ENCODE assay signal across 32 cellular contexts in genomic region chr20:54658525-54658924, GRCh38.
"Had no signal": no experiment of that assay in that cellular context is flagged by ENCODE, and none has a peak within 500 bp of the region (broad histone marks: within the 10 kb centered on the region; RNA-seq: fewer than 3 reads in every experiment).

No MANE protein-coding gene starts in this region.

- FAIRE-seq: astrocyte, bronchial epithelial cell had no signal

- H3K9me3 ChIP-seq: adrenal gland, ascending aorta, body of pancreas, breast epithelium had no signal

- H3K4me3 ChIP-seq: adrenal gland, ascending aorta, body of pancreas, breast epithelium, cardiac muscle cell had no signal

- DNase-seq: activated effector memory CD4-positive, alpha-beta T cell treated with anti-CD3 and anti-CD28 coated beads, Interleukin-2, amount 50 U/mL, for 16 hours; activated effector memory CD4-positive, alpha-beta T cell treated with Interleukin-2 at 50 U/mL for 16 hours; activated gamma-delta T cell; activated gamma-delta T cell treated with Interleukin-2 at 50 U/mL for 16 hours; activated naive CD4-positive, alpha-beta T cell; activated naive CD4-positive, alpha-beta T cell treated with anti-CD3 and anti-CD28 coated beads for 36 hours; activated naive CD4-positive, alpha-beta T cell treated with anti-CD3 and anti-CD28 coated beads, Interleukin-2, amount 10 ng/mL, durations not matched to agents 7 days and 5 days; activated naive CD4-positive, alpha-beta T cell treated with anti-CD3 and anti-CD28 coated beads, Interleukin-2, amount 50 U/mL, for 16 hours; activated naive CD4-positive, alpha-beta T cell treated with Interleukin-2 at 50 U/mL for 16 hours; activated naive CD8-positive, alpha-beta T cell treated with anti-CD3 and anti-CD28 coated beads for 36 hours; activated naive CD8-positive, alpha-beta T cell treated with anti-CD3 and anti-CD28 coated beads, Interleukin-2, amount 10 ng/mL, durations not matched to agents 7 days and 5 days; activated naive CD8-positive, alpha-beta T cell treated with anti-CD3 and anti-CD28 coated beads, Interleukin-2, amount 50 U/mL, for 24 hours; activated T-cell treated with anti-CD3 and anti-CD28 coated beads, Interleukin-2, amount 50 U/mL, for 1 hour; activated T-cell treated with anti-CD3 and anti-CD28 coated beads, Interleukin-2, amount 50 U/mL, for 24 hours; activated T-cell treated with anti-CD3 and anti-CD28 coated beads, Interleukin-2, amount 50 U/mL, for 4 hours; activated T-cell treated with anti-CD3 and anti-CD28 coated beads, Interleukin-2, amount 50 U/mL, for 48 hours; activated T-cell treated with anti-CD3 and anti-CD28 coated beads, Interleukin-2, amount 50 U/mL, for 72 hours; adrenal gland; amniotic stem cell; amygdala; anterior cingulate cortex; aorta; body of pancreas; brain microvascular endothelial cell; caudate nucleus; central memory CD4-positive, alpha-beta T cell; cerebellar nuclear complex had no signal

- H3K27ac ChIP-seq: adrenal gland, ascending aorta, body of pancreas, brain microvascular endothelial cell, breast epithelium, cardiac muscle cell had no signal

- H3K4me1 ChIP-seq: adrenal gland, ascending aorta, body of pancreas, breast epithelium had no signal

- H3K27me3 ChIP-seq: adrenal gland, ascending aorta, body of pancreas, brain microvascular endothelial cell, breast epithelium, cardiac muscle cell had no signal

- H3K36me3 ChIP-seq: adrenal gland, ascending aorta, brain microvascular endothelial cell, breast epithelium, cardiac muscle cell had no signal
